ENCODE assay signal across 1 cellular context in genomic region chr1:11651017-11651416, GRCh38.
TF ChIP-seq lines count a peak whose summit lies in the region.

No MANE protein-coding gene starts in this region.

TF ChIP-seq in WTC11, 78 proteins besides CTCF, POLR2A, EP300 and RAD21:
- TF ChIP-seq ARID4B (CRISPR knock-in tag; IDR thresholded peaks at IDR 0.05; ENCODE audit: borderline replicate concordance) (no peak), ATF3 (CRISPR knock-in tag; conservative IDR thresholded peaks at IDR 0.05) (no peak), TEAD4 (CRISPR knock-in tag; IDR thresholded peaks at IDR 0.05) (no peak), GRHL2 (CRISPR knock-in tag; IDR thresholded peaks at IDR 0.05; ENCODE audit: insufficient replicate concordance, severe bottlenecking) (no peak), NFATC4 (CRISPR knock-in tag; IDR thresholded peaks at IDR 0.05) (no peak), ERG (CRISPR knock-in tag; IDR thresholded peaks at IDR 0.05) (no peak), ZNF138 (CRISPR knock-in tag; conservative IDR thresholded peaks at IDR 0.05) (no peak), CBFB (CRISPR knock-in tag; IDR thresholded peaks at IDR 0.05; ENCODE audit: low read depth) (no peak), ETV6 (CRISPR knock-in tag; IDR thresholded peaks at IDR 0.05) (no peak), USF2 (CRISPR knock-in tag; IDR thresholded peaks at IDR 0.05) (no peak), ESRRA (CRISPR knock-in tag; IDR thresholded peaks at IDR 0.05; ENCODE audit: borderline replicate concordance) (no peak), ZNF121 (CRISPR knock-in tag; IDR thresholded peaks at IDR 0.05) (no peak), ZBTB43 (CRISPR knock-in tag; IDR thresholded peaks at IDR 0.05) (no peak), ZSCAN18 (CRISPR knock-in tag; IDR thresholded peaks at IDR 0.05) (no peak), FOXK1 (CRISPR knock-in tag; IDR thresholded peaks at IDR 0.05) (no peak), NR2C2 (CRISPR knock-in tag; IDR thresholded peaks at IDR 0.05) (no peak)
